In the genomic region with DNA sequence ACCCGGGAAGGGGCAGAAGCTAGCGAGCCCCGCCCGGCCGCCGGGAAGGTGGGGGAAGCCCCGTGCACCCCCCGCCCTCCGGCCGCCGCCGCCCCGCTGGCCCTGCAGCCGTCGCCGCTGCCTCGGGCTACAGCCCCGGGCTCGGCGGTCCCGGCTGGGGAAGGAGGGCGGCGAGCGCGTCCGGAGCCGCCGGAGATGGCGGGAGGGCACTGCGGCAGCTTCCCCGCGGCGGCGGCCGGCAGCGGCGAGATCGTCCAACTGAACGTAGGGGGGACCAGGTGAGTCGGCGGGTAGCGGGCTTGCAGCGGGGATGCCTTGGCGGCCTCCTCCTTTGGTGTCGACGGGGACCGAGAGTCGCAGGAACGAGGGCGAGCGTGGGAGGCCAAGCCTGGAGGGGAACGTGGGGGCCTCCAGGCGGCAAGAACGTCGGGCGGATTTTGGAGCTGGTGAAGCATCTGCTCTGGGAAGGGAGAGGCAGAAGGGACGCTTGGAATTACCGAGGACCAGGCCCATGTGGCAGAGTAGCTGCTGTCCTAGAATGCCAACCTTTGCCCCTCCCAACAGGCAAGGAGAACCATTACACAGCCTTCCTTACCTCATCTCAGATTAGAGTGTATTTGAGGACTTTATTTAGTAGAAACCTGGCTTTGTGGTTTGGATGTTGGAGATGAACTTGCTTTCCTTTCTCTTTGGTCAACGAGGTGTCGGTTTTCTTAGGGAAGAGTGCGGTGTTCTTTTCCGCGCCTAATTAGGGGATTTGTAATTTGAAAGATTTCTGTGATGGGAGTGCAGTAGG, we compare ENCODE assay signal across 1 cellular context.
A peak's percentile ranks its signal among the peaks of the same experiment; 100 is the strongest.
TF ChIP-seq lines count a peak whose summit lies in the region.

No MANE protein-coding gene starts in this region.

TF ChIP-seq in HepG2, 621 proteins besides CTCF, POLR2A, EP300 and RAD21 (continued from another document and continues in another):
- TF ChIP-seq ZFP91 (CRISPR knock-in tag; IDR thresholded peaks at IDR 0.05; ENCODE audit: borderline replicate concordance) (peak; percentile 11; the same call in 1 of the 2 replicates), RARA (CRISPR knock-in tag; IDR thresholded peaks at IDR 0.05) (no peak), POLR2G (IDR thresholded peaks at IDR 0.05; ENCODE audit: low read depth, low read length) (peak; percentile 20; the same call in 1 of the 2 replicates), IRX3 (CRISPR knock-in tag; IDR thresholded peaks at IDR 0.05; ENCODE audit: borderline replicate concordance, low read depth) (no peak), ZNF556 (CRISPR knock-in tag; IDR thresholded peaks at IDR 0.05; ENCODE audit: borderline replicate concordance) (peak; percentile 21; the same call in 1 of the 2 replicates), SMARCE1 (IDR thresholded peaks at IDR 0.05; ENCODE audit: borderline replicate concordance) (no peak), RNF219 (CRISPR knock-in tag; IDR thresholded peaks at IDR 0.05) (no peak), NFATC3 (CRISPR knock-in tag; IDR thresholded peaks at IDR 0.05) (no peak), ZNF776 (CRISPR knock-in tag; IDR thresholded peaks at IDR 0.05) (peak; percentile 11; the same call in 1 of the 2 replicates), ZNF879 (CRISPR knock-in tag; IDR thresholded peaks at IDR 0.05) (peak; percentile 32; the same call in 1 of the 2 replicates), ZNF790 (CRISPR knock-in tag; IDR thresholded peaks at IDR 0.05; ENCODE audit: borderline replicate concordance) (no peak), ZFP36 (IDR thresholded peaks at IDR 0.05; ENCODE audit: borderline replicate concordance, low read depth, low read length, partially characterized antibody) (no peak), MYC (CRISPR knock-in tag; IDR thresholded peaks at IDR 0.05; ENCODE audit: borderline replicate concordance) (0 out of 2 replicates have a peak, but pooled peaks have one; percentile 32), BCL6 (CRISPR knock-in tag; IDR thresholded peaks at IDR 0.05) (no peak), ZNF773 (CRISPR knock-in tag; IDR thresholded peaks at IDR 0.05; ENCODE audit: borderline replicate concordance) (peak; percentile 13; the same call in 1 of the 2 replicates), JARID2 (CRISPR knock-in tag; IDR thresholded peaks at IDR 0.05; ENCODE audit: insufficient replicate concordance) (no peak), ZNF432 (CRISPR knock-in tag; IDR thresholded peaks at IDR 0.05; ENCODE audit: borderline replicate concordance) (no peak), ZNF746 (CRISPR knock-in tag; IDR thresholded peaks at IDR 0.05) (no peak), SOX6 (IDR thresholded peaks at IDR 0.05) (no peak), SOX6 (CRISPR knock-in tag; IDR thresholded peaks at IDR 0.05) (no peak), SOX5 (CRISPR knock-in tag; IDR thresholded peaks at IDR 0.05; ENCODE audit: borderline replicate concordance) (no peak), ZBTB1 (CRISPR knock-in tag; IDR thresholded peaks at IDR 0.05; ENCODE audit: borderline replicate concordance) (no peak), CENPBD1 (CRISPR knock-in tag; IDR thresholded peaks at IDR 0.05; ENCODE audit: borderline replicate concordance, low read depth) (no peak), NFE2L2 (IDR thresholded peaks at IDR 0.05; ENCODE audit: low read length) (no peak), ZNF333 (CRISPR knock-in tag; IDR thresholded peaks at IDR 0.05; ENCODE audit: borderline replicate concordance) (no peak), MEIS1 (CRISPR knock-in tag; IDR thresholded peaks at IDR 0.05; ENCODE audit: borderline replicate concordance) (no peak), KMT2B (CRISPR knock-in tag; IDR thresholded peaks at IDR 0.05) (no peak), ZNF460 (CRISPR knock-in tag; IDR thresholded peaks at IDR 0.05; ENCODE audit: borderline replicate concordance) (no peak), AGO2 (optimal IDR thresholded peaks at IDR 0.05; ENCODE audit: low read depth, low read length) (peak; percentile 87), ZNF784 (CRISPR knock-in tag; IDR thresholded peaks at IDR 0.05; ENCODE audit: borderline replicate concordance) (no peak), ARHGAP35 (CRISPR knock-in tag; IDR thresholded peaks at IDR 0.05; ENCODE audit: borderline replicate concordance) (no peak), SP2 (CRISPR knock-in tag; IDR thresholded peaks at IDR 0.05) (no peak), PAXIP1 (CRISPR knock-in tag; conservative IDR thresholded peaks at IDR 0.05) (0 out of 2 replicates have a peak, but pooled peaks have one; percentile 10), TBL1XR1 (IDR thresholded peaks at IDR 0.05; ENCODE audit: borderline replicate concordance, low read length, partially characterized antibody) (no peak), CBX1 (IDR thresholded peaks at IDR 0.05; ENCODE audit: low read depth) (no peak), ZNF3 (CRISPR knock-in tag; IDR thresholded peaks at IDR 0.05) (no peak), SIX4 (CRISPR knock-in tag; IDR thresholded peaks at IDR 0.05) (no peak), ZMYM2 (CRISPR knock-in tag; IDR thresholded peaks at IDR 0.05) (no peak), ASH2L (IDR thresholded peaks at IDR 0.05; ENCODE audit: insufficient read length, low read depth, low read length) (peak; percentile 85), ZNF737 (CRISPR knock-in tag; IDR thresholded peaks at IDR 0.05; ENCODE audit: borderline replicate concordance) (no peak), SP140L (CRISPR knock-in tag; IDR thresholded peaks at IDR 0.05; ENCODE audit: borderline replicate concordance) (no peak), ZIK1 (CRISPR knock-in tag; IDR thresholded peaks at IDR 0.05; ENCODE audit: borderline replicate concordance, low read depth) (peak; percentile 73; the same call in 1 of the 2 replicates), ZNF557 (CRISPR knock-in tag; IDR thresholded peaks at IDR 0.05) (no peak), KDM5A (IDR thresholded peaks at IDR 0.05; ENCODE audit: borderline replicate concordance, low read length) (peak; percentile 8; the same call in 1 of the 2 replicates)
- TF ChIP-seq, protein P1, sequence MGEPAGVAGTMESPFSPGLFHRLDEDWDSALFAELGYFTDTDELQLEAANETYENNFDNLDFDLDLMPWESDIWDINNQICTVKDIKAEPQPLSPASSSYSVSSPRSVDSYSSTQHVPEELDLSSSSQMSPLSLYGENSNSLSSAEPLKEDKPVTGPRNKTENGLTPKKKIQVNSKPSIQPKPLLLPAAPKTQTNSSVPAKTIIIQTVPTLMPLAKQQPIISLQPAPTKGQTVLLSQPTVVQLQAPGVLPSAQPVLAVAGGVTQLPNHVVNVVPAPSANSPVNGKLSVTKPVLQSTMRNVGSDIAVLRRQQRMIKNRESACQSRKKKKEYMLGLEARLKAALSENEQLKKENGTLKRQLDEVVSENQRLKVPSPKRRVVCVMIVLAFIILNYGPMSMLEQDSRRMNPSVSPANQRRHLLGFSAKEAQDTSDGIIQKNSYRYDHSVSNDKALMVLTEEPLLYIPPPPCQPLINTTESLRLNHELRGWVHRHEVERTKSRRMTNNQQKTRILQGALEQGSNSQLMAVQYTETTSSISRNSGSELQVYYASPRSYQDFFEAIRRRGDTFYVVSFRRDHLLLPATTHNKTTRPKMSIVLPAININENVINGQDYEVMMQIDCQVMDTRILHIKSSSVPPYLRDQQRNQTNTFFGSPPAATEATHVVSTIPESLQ (CRISPR knock-in tag; conservative IDR thresholded peaks at IDR 0.05), result no peak
- TF ChIP-seq, protein P2, sequence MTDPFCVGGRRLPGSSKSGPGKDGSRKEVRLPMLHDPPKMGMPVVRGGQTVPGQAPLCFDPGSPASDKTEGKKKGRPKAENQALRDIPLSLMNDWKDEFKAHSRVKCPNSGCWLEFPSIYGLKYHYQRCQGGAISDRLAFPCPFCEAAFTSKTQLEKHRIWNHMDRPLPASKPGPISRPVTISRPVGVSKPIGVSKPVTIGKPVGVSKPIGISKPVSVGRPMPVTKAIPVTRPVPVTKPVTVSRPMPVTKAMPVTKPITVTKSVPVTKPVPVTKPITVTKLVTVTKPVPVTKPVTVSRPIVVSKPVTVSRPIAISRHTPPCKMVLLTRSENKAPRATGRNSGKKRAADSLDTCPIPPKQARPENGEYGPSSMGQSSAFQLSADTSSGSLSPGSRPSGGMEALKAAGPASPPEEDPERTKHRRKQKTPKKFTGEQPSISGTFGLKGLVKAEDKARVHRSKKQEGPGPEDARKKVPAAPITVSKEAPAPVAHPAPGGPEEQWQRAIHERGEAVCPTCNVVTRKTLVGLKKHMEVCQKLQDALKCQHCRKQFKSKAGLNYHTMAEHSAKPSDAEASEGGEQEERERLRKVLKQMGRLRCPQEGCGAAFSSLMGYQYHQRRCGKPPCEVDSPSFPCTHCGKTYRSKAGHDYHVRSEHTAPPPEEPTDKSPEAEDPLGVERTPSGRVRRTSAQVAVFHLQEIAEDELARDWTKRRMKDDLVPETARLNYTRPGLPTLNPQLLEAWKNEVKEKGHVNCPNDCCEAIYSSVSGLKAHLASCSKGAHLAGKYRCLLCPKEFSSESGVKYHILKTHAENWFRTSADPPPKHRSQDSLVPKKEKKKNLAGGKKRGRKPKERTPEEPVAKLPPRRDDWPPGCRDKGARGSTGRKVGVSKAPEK (CRISPR knock-in tag; IDR thresholded peaks at IDR 0.05; ENCODE audit: borderline replicate concordance), result no peak
- TF ChIP-seq, protein P3, sequence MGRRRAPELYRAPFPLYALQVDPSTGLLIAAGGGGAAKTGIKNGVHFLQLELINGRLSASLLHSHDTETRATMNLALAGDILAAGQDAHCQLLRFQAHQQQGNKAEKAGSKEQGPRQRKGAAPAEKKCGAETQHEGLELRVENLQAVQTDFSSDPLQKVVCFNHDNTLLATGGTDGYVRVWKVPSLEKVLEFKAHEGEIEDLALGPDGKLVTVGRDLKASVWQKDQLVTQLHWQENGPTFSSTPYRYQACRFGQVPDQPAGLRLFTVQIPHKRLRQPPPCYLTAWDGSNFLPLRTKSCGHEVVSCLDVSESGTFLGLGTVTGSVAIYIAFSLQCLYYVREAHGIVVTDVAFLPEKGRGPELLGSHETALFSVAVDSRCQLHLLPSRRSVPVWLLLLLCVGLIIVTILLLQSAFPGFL (CRISPR knock-in tag; IDR thresholded peaks at IDR 0.05), result no peak
- TF ChIP-seq, protein P4, sequence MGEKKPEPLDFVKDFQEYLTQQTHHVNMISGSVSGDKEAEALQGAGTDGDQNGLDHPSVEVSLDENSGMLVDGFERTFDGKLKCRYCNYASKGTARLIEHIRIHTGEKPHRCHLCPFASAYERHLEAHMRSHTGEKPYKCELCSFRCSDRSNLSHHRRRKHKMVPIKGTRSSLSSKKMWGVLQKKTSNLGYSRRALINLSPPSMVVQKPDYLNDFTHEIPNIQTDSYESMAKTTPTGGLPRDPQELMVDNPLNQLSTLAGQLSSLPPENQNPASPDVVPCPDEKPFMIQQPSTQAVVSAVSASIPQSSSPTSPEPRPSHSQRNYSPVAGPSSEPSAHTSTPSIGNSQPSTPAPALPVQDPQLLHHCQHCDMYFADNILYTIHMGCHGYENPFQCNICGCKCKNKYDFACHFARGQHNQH (CRISPR knock-in tag; IDR thresholded peaks at IDR 0.05), result no peak
